Comparison of ENCODE assay signal across 8 cellular contexts in the genomic region with DNA sequence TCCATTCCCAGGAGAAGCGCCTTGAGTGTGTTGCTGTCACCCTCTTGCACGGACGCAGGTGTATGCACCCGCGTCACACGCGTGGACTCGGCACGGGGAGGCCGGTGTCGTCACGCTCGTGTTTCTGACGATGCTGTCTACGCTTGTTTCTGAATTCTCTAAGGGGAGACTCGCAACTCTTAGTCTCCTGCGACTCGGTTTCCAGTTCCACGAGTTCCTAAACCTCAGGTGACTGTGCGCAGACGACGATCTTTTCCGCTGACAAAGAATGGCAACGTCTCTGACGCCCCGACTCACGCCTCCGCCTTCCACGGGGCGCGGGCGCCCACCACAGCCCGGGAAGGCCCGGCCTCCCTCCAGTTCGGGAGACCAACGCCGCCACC. TPM values are rescaled to one million over a fixed set of nuclear protein-coding genes. Genes with fewer than 3 reads are reported as not detected.
A peak's percentile ranks its signal among the peaks of the same experiment; 100 is the strongest.
DNase-seq lines count a peak whose midpoint lies in the region; ATAC-seq and TF ChIP-seq lines count a peak whose summit lies in the region.

No MANE protein-coding gene starts in this region.

- H3K36me3 ChIP-seq in HUES48 (ENCODE audit: control insufficient read depth, insufficient read depth, low read length): peaks cover 48% of the 10 kb centered on the region
- peaks cover 4 to 13% of the 10 kb centered on the region in 2 donors for H3K36me3 ChIP-seq in ascending aorta
- H3K36me3 ChIP-seq in iPS-15b (ENCODE audit: control insufficient read depth, insufficient read depth, low read length): peaks cover 5% of the 10 kb centered on the region

- TF ChIP-seq CTCF in ascending aorta (IDR thresholded peaks at IDR 0.05): no peak

- H3K27me3 ChIP-seq in HUES48 (ENCODE audit: control insufficient read depth, insufficient read depth, low read length): no peaks in the 10 kb centered on the region
- no peaks in the 10 kb centered on the region for H3K27me3 ChIP-seq in ascending aorta
- no peaks in the 10 kb centered on the region for H3K27me3 ChIP-seq in iPS-15b (ENCODE audit: control insufficient read depth, insufficient read depth, low read length)

- no peaks in the 10 kb centered on the region for H3K9me3 ChIP-seq in HUES48 (ENCODE audit: control insufficient read depth, insufficient read depth, low read length)
- H3K9me3 ChIP-seq in ascending aorta: no peaks in the 10 kb centered on the region
- H3K9me3 ChIP-seq in iPS-15b (ENCODE audit: control insufficient read depth, insufficient read depth, low read length): no peaks in the 10 kb centered on the region

- H3K9ac ChIP-seq in HUES48 (ENCODE audit: low read depth, low read length) (peak overlapping the region; percentile 95), iPS-15b (ENCODE audit: low read depth, low read length) (peak overlapping the region; percentile 87)

- H3K4me3 ChIP-seq in HUES48 (ENCODE audit: low read depth, low read length) (peak overlapping the region; percentile 88), ascending aorta (peak overlapping the region; percentile 86 to 87), iPS-15b (ENCODE audit: low read depth, low read length) (peak overlapping the region; percentile 98), skin epidermis (peak overlapping the region; percentile 63 to 85 (median 73))

- H3K27ac ChIP-seq in HUES48 (ENCODE audit: low read depth, low read length) (peak overlapping the region; percentile 100), ascending aorta (peak overlapping the region; percentile 98 to 100), skin epidermis (peak overlapping the region; percentile 84 to 100 (median 97))

- peak in 1 of 2 donors; percentile 77 for DNase-seq in ascending aorta (ENCODE audit: low spot score in 2 of 2)
- DNase-seq in NCI-H2029 treated with DMSO at 0.1 percent for 48 hours (lab: John Stamatoyannopoulos, UW): no peak
- no peak for DNase-seq in NK-92 treated with Interleukin-12 subunit alpha and Interleukin-12 subunit beta, amount 100 ng/mL, for 24 hours (lab: John Stamatoyannopoulos, UW)

- ATAC-seq in GM18907 (IDR thresholded peaks at IDR 0.05; ENCODE audit: unreplicated experiment) (peak; percentile 0), HG02981 (IDR thresholded peaks at IDR 0.05; ENCODE audit: unreplicated experiment) (no peak)

- H3K4me1 ChIP-seq in HUES48 (ENCODE audit: control insufficient read depth, insufficient read depth, low read length) (peaks cover 11% of the 10 kb centered on the region; the same call in 1 of the 2 replicates), ascending aorta (peaks cover 0 to 18% of the 10 kb centered on the region in 2 donors), iPS-15b (ENCODE audit: control insufficient read depth, insufficient read depth, low read length) (peaks cover 4% of the 10 kb centered on the region)

- intact Hi-C loops in ascending aorta (cut with DNase I): loop anchor here (1.0 kb wide), 1 partner anchor 8 kb away; a partner anchor contains a TSS

RNA-seq across cellular contexts. Expression of a gene that starts 0.6 kb away (rescaled TPM):
- 3.8 TPM for total RNA-seq in ascending aorta

RNA-seq across cellular contexts. Expression of a gene that starts 7.8 kb away (rescaled TPM):
- 4.4 TPM for total RNA-seq in ascending aorta

RNA-seq across cellular contexts. Expression of a gene that starts 22.7 kb away (rescaled TPM):
- total RNA-seq in ascending aorta: not detected
